In the genomic region with DNA sequence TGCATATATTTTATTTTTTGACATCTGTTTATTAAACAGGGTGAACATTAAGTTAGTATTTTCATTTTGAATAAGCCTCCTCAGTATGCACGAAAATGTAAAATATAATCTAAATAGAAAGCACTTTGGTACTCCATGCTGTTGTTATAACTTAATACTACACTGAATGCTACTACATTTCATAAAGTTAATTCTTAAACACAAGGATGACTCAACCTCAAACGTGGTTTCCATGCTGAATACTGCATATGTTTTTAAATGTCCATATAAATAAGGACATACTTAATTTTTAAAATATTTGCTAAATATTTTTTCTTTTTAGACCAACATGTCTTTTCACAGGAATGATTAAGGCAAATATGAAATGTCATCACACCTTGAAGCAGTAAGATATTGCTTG, we compare ENCODE assay signal across 25 cellular contexts.
"Had no signal": no experiment of that assay in that cellular context is flagged by ENCODE, and none has a peak within 500 bp of the region (broad histone marks: within the 10 kb centered on the region; RNA-seq: fewer than 3 reads in every experiment).

No MANE protein-coding gene starts in this region.

- H3K27ac Mint-ChIP-seq: activated naive CD4-positive, alpha-beta T cell treated with anti-CD3 and anti-CD28 coated beads for 36 hours; mesothelial cell of epicardium; progenitor cell of endocrine pancreas; stimulated activated naive CD8-positive, alpha-beta T cell treated with anti-CD3 and anti-CD28 coated beads, Interleukin-15, Interleukin-2, amounts not matched to agents 100 ng/mL and 50 ng/mL, for 24 hours; T-helper 2 cell treated with Interferon-gamma antibody and Interleukin-4, amounts not matched to agents 5 μg/mL and 100 μg/mL, for 36 hours; WTC11 had no signal

- H3K4me3 ChIP-seq: left lung, skin epidermis, suprapubic skin, vagina had no signal

- H3K4me1 ChIP-seq: suprapubic skin, vagina had no signal

- H3K4me1 Mint-ChIP-seq: mesothelial cell of epicardium, WTC11 had no signal

- H3K27ac ChIP-seq: left lung, skin epidermis, suprapubic skin, vagina had no signal

- H3K27me3 ChIP-seq: left lung, suprapubic skin, vagina had no signal

- ATAC-seq: activated CD8-positive, alpha-beta T cell treated with anti-CD3 and anti-CD28 coated beads for 36 hours; effector memory CD8-positive, alpha-beta T cell; left lung; right cardiac atrium; WTC11 had no signal

- H3K9me3 ChIP-seq: left lung, suprapubic skin, vagina had no signal

- FAIRE-seq: kidney, TTC549 had no signal

- H3K27me3 Mint-ChIP-seq: activated CD8-positive, alpha-beta T cell treated with anti-CD3 and anti-CD28 coated beads for 36 hours; activated T-cell treated with anti-CD3 and anti-CD28 coated beads, Interleukin-2, amount 50 U/mL, for 24 hours; effector memory CD8-positive, alpha-beta T cell; progenitor cell of endocrine pancreas; stimulated activated naive CD8-positive, alpha-beta T cell treated with anti-CD3 and anti-CD28 coated beads, Interleukin-15, Interleukin-2, amounts not matched to agents 100 ng/mL and 50 ng/mL, for 24 hours had no signal

- H3K4me3 Mint-ChIP-seq: activated CD8-positive, alpha-beta T cell treated with anti-CD3 and anti-CD28 coated beads for 36 hours; activated naive CD4-positive, alpha-beta T cell treated with anti-CD3 and anti-CD28 coated beads for 36 hours; activated T-cell treated with anti-CD3 and anti-CD28 coated beads, Interleukin-2, amount 50 U/mL, for 24 hours; effector memory CD8-positive, alpha-beta T cell; mesothelial cell of epicardium; stimulated activated naive CD8-positive, alpha-beta T cell treated with anti-CD3 and anti-CD28 coated beads, Interleukin-15, Interleukin-2, amounts not matched to agents 100 ng/mL and 50 ng/mL, for 24 hours; T-helper 2 cell treated with Interferon-gamma antibody and Interleukin-4, amounts not matched to agents 5 μg/mL and 100 μg/mL, for 36 hours; WTC11 had no signal

- DNase-seq: activated CD4-positive, alpha-beta T cell treated with anti-CD3 and anti-CD28 coated beads for 48 hours; activated CD8-positive, alpha-beta T cell treated with anti-CD3 and anti-CD28 coated beads for 36 hours; activated naive CD4-positive, alpha-beta T cell treated with anti-CD3 and anti-CD28 coated beads for 36 hours; activated T-cell treated with anti-CD3 and anti-CD28 coated beads, Interleukin-2, amount 50 U/mL, for 24 hours; aorta; dermis blood vessel endothelial cell; effector memory CD8-positive, alpha-beta T cell; foreskin melanocyte; hypothalamus; kidney; left lung; occipital lobe; right cardiac atrium; stimulated activated CD4-positive, alpha-beta T cell treated with anti-CD3 and anti-CD28 coated beads, Interleukin-15, amount 100 ng/mL, for 24 hours; stimulated activated CD4-positive, alpha-beta T cell treated with anti-CD3 and anti-CD28 coated beads, Interleukin-2, amount 100 ng/mL, for 48 hours; trophoblast cell had no signal

- H3K9me3 Mint-ChIP-seq: activated CD8-positive, alpha-beta T cell treated with anti-CD3 and anti-CD28 coated beads for 36 hours; activated naive CD4-positive, alpha-beta T cell treated with anti-CD3 and anti-CD28 coated beads for 36 hours; activated T-cell treated with anti-CD3 and anti-CD28 coated beads, Interleukin-2, amount 50 U/mL, for 24 hours; WTC11 had no signal
